8 cellular contexts compared by ENCODE assay signal in genomic region chr3:45593708-45594601, GRCh38. TPM values are rescaled to one million over a fixed set of nuclear protein-coding genes. Genes with fewer than 3 reads are reported as not detected.
DNase-seq lines count a peak whose midpoint lies in the region; ATAC-seq, FAIRE-seq and TF ChIP-seq lines count a peak whose summit lies in the region.

No MANE protein-coding gene starts in this region.

- H3K4me3 ChIP-seq in A673 (ENCODE audit: low read depth, low read length, poor library complexity, severe bottlenecking) = peak overlapping the region; percentile 64
- peak overlapping the region; percentile 54 for H3K4me3 ChIP-seq in ectodermal cell (ENCODE audit: insufficient read depth, low read depth, low read length)
- H3K4me3 ChIP-seq in lung = peak overlapping the region; percentile 79

- H3K27me3 ChIP-seq in A673 (replicated peaks; ENCODE audit: insufficient read depth, low read depth, low read length, poor library complexity) = no peaks in the 10 kb centered on the region
- H3K27me3 ChIP-seq in ectodermal cell (ENCODE audit: control insufficient read depth, insufficient read depth, low read length, poor library complexity, severe bottlenecking) = peaks cover 3% of the 10 kb centered on the region
- H3K27me3 ChIP-seq in lung (ENCODE audit: control insufficient read depth, insufficient read depth) = no peaks in the 10 kb centered on the region

- peak; percentile 62 for FAIRE-seq in GM18507 (lab: Jason Lieb, UNC)

- peaks cover 8% of the 10 kb centered on the region for H3K4me1 ChIP-seq in A673 (ENCODE audit: insufficient read depth, low read length, poor library complexity, severe bottlenecking)
- H3K4me1 ChIP-seq in ectodermal cell (ENCODE audit: control insufficient read depth, insufficient read depth, low read length) = peaks cover 8% of the 10 kb centered on the region
- H3K4me1 ChIP-seq in lung (ENCODE audit: control insufficient read depth in 2 of 2, insufficient read depth in 2 of 2, low read length in 2 of 2) = peaks cover 12 to 33% of the 10 kb centered on the region in 2 donors

- 2% methylated on average over 101 of the region's 101 CpGs for WGBS in ectodermal cell, 2 experiments
- WGBS in lung, 2 donors = 0 to 1% methylated on average over 74 to 101 of the region's 101 CpGs

- H3K36me3 ChIP-seq in A673 (ENCODE audit: insufficient read depth, low read length, poor library complexity, severe bottlenecking) = no peaks in the 10 kb centered on the region
- H3K36me3 ChIP-seq in ectodermal cell (ENCODE audit: control insufficient read depth, insufficient read depth, low read length) = no peaks in the 10 kb centered on the region
- H3K36me3 ChIP-seq in lung (ENCODE audit: control insufficient read depth in 2 of 2, insufficient read depth in 2 of 2, low read length in 2 of 2) = no peaks in the 10 kb centered on the region

- H3K9me3 ChIP-seq in A673 (ENCODE audit: low read depth, low read length, poor library complexity, severe bottlenecking) = no peaks in the 10 kb centered on the region
- no peaks in the 10 kb centered on the region for H3K9me3 ChIP-seq in ectodermal cell (ENCODE audit: control insufficient read depth, low read length)
- no peaks in the 10 kb centered on the region for H3K9me3 ChIP-seq in lung (ENCODE audit: control insufficient read depth in 2 of 2, insufficient read depth in 1 of 2, low read length in 1 of 2)

- ATAC-seq in HG02981 (IDR thresholded peaks at IDR 0.05; ENCODE audit: unreplicated experiment) (peak; percentile 49), lung (ENCODE audit: insufficient read depth, low FRiP score) (peak; percentile 87)

- no TSS peak for BruUV-seq in A673 (replicated peaks; lab: Mats Ljungman, UMichigan)

- CTCF ChIA-PET in A673 (lab: Charles Lee) = no interaction called here

- POLR2A ChIA-PET in A673 (lab: Charles Lee; ENCODE audit: low non-redundant PET) = no interaction called here

- intact Hi-C loops in A673 (cut with micrococcal nuclease; ENCODE audit: unreplicated experiment) = loop anchor here (1.0 kb wide), 1 partner anchor 62 kb away; no protein-coding TSS in a partner anchor

- TF ChIP-seq CTCF in A673 (conservative IDR thresholded peaks at IDR 0.05; ENCODE audit: low read depth, low read length) = no peak
- TF ChIP-seq CTCF in lung (IDR thresholded peaks at IDR 0.05; ENCODE audit: control extremely low read depth, extremely low read depth) = no peak

- H3K27ac ChIP-seq in A673 (ENCODE audit: low read depth, low read length, poor library complexity, severe bottlenecking) (peak overlapping the region; percentile 78), ectodermal cell (ENCODE audit: insufficient read depth, low read depth, low read length, poor library complexity, severe bottlenecking) (no peak overlapping the region), lung (ENCODE audit: low read depth in 1 of 2, low read length in 1 of 2) (peak overlapping the region; percentile 95 to 97)

- DNase-seq in A673 (ENCODE audit: low spot score) (peak; percentile 76), GM18507 (ENCODE audit: extremely low spot score, insufficient read length, low read depth) (peak; percentile 75), NCI-H345 (lab: John Stamatoyannopoulos, UW) (peak; percentile 68), lung (ENCODE audit: low spot score) (peak; percentile 69)
- DNase-seq in activated CD4-positive, alpha-beta T cell treated with anti-CD3 and anti-CD28 coated beads, Interleukin-2, amount 50 U/mL, for 24 hours (ENCODE audit: low read depth in 1 of 2, low spot score in 1 of 2) = peak; percentile 33 to 53
- DNase-seq in stimulated activated CD8-positive, alpha-beta memory T cell treated with anti-CD3 and anti-CD28 coated beads, Interleukin-15, amount 100 ng/mL, for 1 hour (ENCODE audit: low read depth) = peak; percentile 26

RNA-seq across cellular contexts. Expression of gene LIMD1, which starts 0.6 kb away (rescaled TPM):
- 18.5 and 20.7 TPM in 2 replicates for total RNA-seq in A673 (2021)
- polyA plus RNA-seq in ectodermal cell (2013, experiment 1 of 4) = 13.3 TPM
- polyA plus RNA-seq in ectodermal cell (2013, experiment 2 of 4) = 14.1 TPM
- 10.1 TPM for polyA plus RNA-seq in ectodermal cell (2013, experiment 3 of 4)
- polyA plus RNA-seq in ectodermal cell (2013, experiment 4 of 4) = 12.8 TPM
- total RNA-seq in lung = 100 to 1,000 TPM in 1 of 2 donors, 10 to 100 TPM in 1; 70.0 to 123 TPM
- polyA plus RNA-seq in lung = 10 to 100 TPM in 1 of 2 donors, 1 to 10 TPM in 1; 9.3 to 18.5 TPM

Comparison
In these comparisons a context has a peak if more than half of its experiments do, and no peak if none do; other contexts are left out.
1. DNase-seq: peak in every context shown above with its lines; median percentile 76 in A673; 75 in GM18507; 69 in lung; 68 in NCI-H345; 43 in activated CD4-positive, alpha-beta T cell treated with anti-CD3 and anti-CD28 coated beads, Interleukin-2, amount 50 U/mL, for 24 hours; 26 in stimulated activated CD8-positive, alpha-beta memory T cell treated with anti-CD3 and anti-CD28 coated beads, Interleukin-15, amount 100 ng/mL, for 1 hour.